30 cellular contexts compared by ENCODE assay signal in the genomic region with DNA sequence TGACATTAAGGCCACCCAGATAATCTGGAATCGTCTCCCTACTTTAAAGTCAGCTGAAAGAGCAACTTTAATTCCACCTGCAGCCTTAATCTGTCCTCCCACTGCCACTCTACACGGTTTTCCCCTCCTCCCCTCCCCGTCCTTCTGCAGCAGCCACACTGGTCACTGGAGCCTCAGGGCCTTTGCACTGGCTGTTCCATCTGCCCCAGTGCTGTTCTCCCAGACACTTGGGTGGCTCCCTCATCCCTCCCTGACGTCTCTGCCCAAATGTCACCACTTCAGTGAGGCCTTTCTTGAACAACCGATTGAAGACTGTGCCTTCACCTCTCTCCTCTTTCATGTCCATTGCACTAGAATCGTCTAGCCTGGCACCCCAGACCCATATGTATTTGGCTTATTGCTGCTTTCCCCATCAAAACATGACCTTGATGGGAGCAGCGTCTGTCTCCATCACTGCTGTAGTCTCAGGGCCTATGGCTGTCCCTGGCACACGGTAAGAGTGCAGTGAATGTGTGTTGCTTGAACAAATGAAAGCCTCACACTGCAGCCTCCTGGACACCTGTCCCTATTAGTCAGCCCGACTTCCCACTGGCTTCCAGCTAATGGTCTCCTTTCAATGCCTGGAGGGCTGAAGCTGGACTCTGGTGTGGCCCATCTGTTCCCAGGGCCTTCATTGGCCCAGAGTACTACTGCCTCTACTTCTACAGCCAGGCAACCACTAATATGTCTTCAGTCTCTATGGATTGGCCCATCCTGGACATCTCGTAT. TPM values are rescaled to one million over a fixed set of nuclear protein-coding genes. Genes with fewer than 3 reads are reported as not detected.
"Had no signal": no experiment of that assay in that cellular context is flagged by ENCODE, and none has a peak within 500 bp of the region (broad histone marks: within the 10 kb centered on the region; RNA-seq: fewer than 3 reads in every experiment).

No MANE protein-coding gene starts in this region.

- H3K4me1 ChIP-seq: pancreas had no signal

- H3K27ac ChIP-seq: heart left ventricle, left lung, pancreas, right atrium auricular region, spleen, upper lobe of left lung, vagina had no signal

- H3K9me3 ChIP-seq: heart left ventricle, left lung, pancreas, right atrium auricular region, spleen, upper lobe of left lung, vagina had no signal

- ATAC-seq: activated CD4-positive, alpha-beta T cell treated with anti-CD3 and anti-CD28 coated beads for 36 hours; activated CD8-positive, alpha-beta memory T cell treated with anti-CD3 and anti-CD28 coated beads, Interleukin-2, amount 10 ng/mL, durations not matched to agents 7 days and 5 days; activated CD8-positive, alpha-beta T cell treated with anti-CD3 and anti-CD28 coated beads, Interleukin-2, amount 10 ng/mL, durations not matched to agents 7 days and 5 days; activated naive CD4-positive, alpha-beta T cell treated with anti-CD3 and anti-CD28 coated beads, Interleukin-2, amount 50 U/mL, for 72 hours; heart left ventricle; left lung; pancreas had no signal

- DNase-seq: activated CD4-positive, alpha-beta T cell treated with anti-CD3 and anti-CD28 coated beads for 36 hours; activated CD4-positive, CD25-positive, alpha-beta regulatory T cell; activated CD8-positive, alpha-beta memory T cell treated with anti-CD3 and anti-CD28 coated beads, Interleukin-2, amount 10 ng/mL, durations not matched to agents 7 days and 5 days; activated CD8-positive, alpha-beta T cell treated with anti-CD3 and anti-CD28 coated beads, Interleukin-2, amount 10 ng/mL, durations not matched to agents 7 days and 5 days; activated gamma-delta T cell treated with Interleukin-2 at 50 U/mL for 16 hours; cerebellar nuclear complex; cortex of kidney; kidney glomerular epithelial cell; left lung; mesendoderm; nephron progenitor cell; spleen; stimulated activated naive CD4-positive, alpha-beta T cell; upper lobe of left lung had no signal

- H3K27me3 ChIP-seq: pancreas had no signal

- H3K36me3 ChIP-seq: left lung, pancreas, right atrium auricular region, spleen, upper lobe of left lung, vagina had no signal

- H3K4me3 ChIP-seq: heart left ventricle, left lung, lung, pancreas, right atrium auricular region, spleen, upper lobe of left lung, vagina had no signal

RNA-seq across cellular contexts. Expression of a gene that starts 10.6 kb away (rescaled TPM):
- total RNA-seq: activated CD8-positive, alpha-beta memory T cell treated with anti-CD3 and anti-CD28 coated beads, Interleukin-2, amount 10 ng/mL, durations not matched to agents 7 days and 5 days; endothelial cell of umbilical vein; mononuclear cell; myocyte had no signal
- polyA plus RNA-seq: endothelial cell of umbilical vein had no signal

RNA-seq across cellular contexts. Expression of a gene that starts 37.2 kb away (rescaled TPM):
- total RNA-seq: activated CD4-positive, alpha-beta T cell treated with anti-CD3 and anti-CD28 coated beads for 36 hours; activated CD8-positive, alpha-beta memory T cell treated with anti-CD3 and anti-CD28 coated beads, Interleukin-2, amount 10 ng/mL, durations not matched to agents 7 days and 5 days; activated CD8-positive, alpha-beta T cell treated with anti-CD3 and anti-CD28 coated beads, Interleukin-2, amount 10 ng/mL, durations not matched to agents 7 days and 5 days; activated naive CD4-positive, alpha-beta T cell treated with anti-CD3 and anti-CD28 coated beads, Interleukin-2, amount 50 U/mL, for 72 hours; endothelial cell of umbilical vein; fibroblast of lung; fibroblast of villous mesenchyme; heart left ventricle; left lung; lung; mononuclear cell; myocyte; pancreas; pulmonary artery endothelial cell; right atrium auricular region; spleen; subcutaneous adipose tissue; T-helper 1 cell treated with Interleukin-12 subunit alpha and Interleukin-12 subunit beta and Interleukin-4 antibody, amounts not matched to agents 30 ng/mL and 1 ng/mL, for 36 hours; upper lobe of left lung; vagina had no signal
- polyA plus RNA-seq: endothelial cell of umbilical vein, esophagus, fibroblast of lung, heart left ventricle, lung, pancreas, spleen, thymus had no signal
